8 cellular contexts compared by ENCODE assay signal in genomic region chr2:84942964-84943421, GRCh38. TPM values are rescaled to one million over a fixed set of nuclear protein-coding genes. Genes with fewer than 3 reads are reported as not detected.
DNase-seq lines count a peak whose midpoint lies in the region; ATAC-seq, FAIRE-seq and TF ChIP-seq lines count a peak whose summit lies in the region.

No MANE protein-coding gene starts in this region.

- no peak overlapping the region for H2BK120ac ChIP-seq in H1 (replicated peaks; ENCODE audit: low read depth, low read length)

- in situ Hi-C loops in HepG2 (cut with HindIII; ENCODE audit: extremely low pct_ligation_motif_present, low pct_unique_long_range_greater_than_20kb): no loop called here

- WGBS in H1 (ENCODE audit: extremely low coverage in 1 of 2, insufficient coverage in 1 of 2, insufficient read length in 1 of 2, insufficient replicate concordance in 2 of 2, low coverage in 1 of 2, low lambda C conversion rate in 2 of 2, missing lambda C conversion rate in 1 of 2), 2 experiments: 89% methylated on average over 4 of the region's 4 CpGs; no CpG with 5 or more reads in 1 of the 2 experiments
- WGBS in HepG2 (ENCODE audit: low lambda C conversion rate): 82% methylated on average over 4 of the region's 4 CpGs
- WGBS in smooth muscle cell (ENCODE audit: low lambda C conversion rate): 87% methylated on average over 4 of the region's 4 CpGs

- no peaks in the 10 kb centered on the region for H3K79me1 ChIP-seq in H1 (ENCODE audit: low read depth, low read length)

- CTCF ChIA-PET in H1 (lab: Charles Lee; ENCODE audit: partially characterized antibody) (interaction anchor here (0.6 to 7.2 kb wide), 9 partner anchors 12 to 123 kb away, joined by 3 to 57 read pairs (median 4); no protein-coding TSS in a partner anchor), HepG2 (lab: Yijun Ruan, JAX; ENCODE audit: low intra/inter-chr PET ratio, low total read pairs) (no interaction called here)

- H3K23ac ChIP-seq in H1 (ENCODE audit: insufficient read length): no peak overlapping the region

- H4K20me1 ChIP-seq in H1 (replicated peaks in 1 of 2; ENCODE audit: control insufficient read depth in 1 of 2, insufficient read depth in 2 of 2, low read length in 2 of 2) (no peaks in the 10 kb centered on the region), HepG2 (ENCODE audit: insufficient read depth, low read length) (no peaks in the 10 kb centered on the region), smooth muscle cell (ENCODE audit: low read depth) (no peaks in the 10 kb centered on the region)

- no peak overlapping the region for H3K4me2 ChIP-seq in H1 (ENCODE audit: insufficient read depth in 1 of 2, low read depth in 2 of 2, low read length in 2 of 2)
- no peak overlapping the region for H3K4me2 ChIP-seq in HepG2 (ENCODE audit: low read depth, low read length)
- no peak overlapping the region for H3K4me2 ChIP-seq in smooth muscle cell

- FAIRE-seq in H1 (lab: Jason Lieb, UNC): no peak
- FAIRE-seq in HepG2 (lab: Jason Lieb, UNC): no peak

- H2BK12ac ChIP-seq in H1 (ENCODE audit: low read depth, low read length): no peak overlapping the region

- POLR2A ChIA-PET in H1 (lab: Charles Lee; ENCODE audit: partially characterized antibody) (interaction anchor here (1.2 to 15.1 kb wide), 3 partner anchors 15 to 102 kb away, joined by 3 to 231 read pairs (median 4); no protein-coding TSS in a partner anchor), HepG2 (lab: Yijun Ruan, JAX) (interaction anchor here (4.5 kb wide), 1 partner anchor 18 kb away, joined by 37 read pairs; no protein-coding TSS in a partner anchor)

- TF ChIP-seq RAD21 in H1 (IDR thresholded peaks at IDR 0.05 in 1 of 2, conservative IDR thresholded peaks at IDR 0.05 in 1 of 2; ENCODE audit: low read depth in 2 of 2, low read length in 2 of 2) (no peak), HepG2 (CRISPR knock-in tag; IDR thresholded peaks at IDR 0.05) (no peak)

- H3K4ac ChIP-seq in H1 (replicated peaks; ENCODE audit: insufficient read length, low read depth, low read length): no peak overlapping the region

- no peaks in the 10 kb centered on the region for H3K79me2 ChIP-seq in H1 (ENCODE audit: control insufficient read depth in 1 of 2, insufficient read depth in 2 of 2, low read length in 2 of 2)
- H3K79me2 ChIP-seq in HepG2 (ENCODE audit: insufficient read depth, low read length): no peaks in the 10 kb centered on the region
- no peaks in the 10 kb centered on the region for H3K79me2 ChIP-seq in smooth muscle cell (ENCODE audit: low read depth)

- H2BK5ac ChIP-seq in H1 (ENCODE audit: low read depth, low read length): no peak overlapping the region

- H3K4me3 ChIP-seq in H1 (ENCODE audit: extremely low read depth in 1 of 4, insufficient read depth in 2 of 4, low read depth in 3 of 4, low read length in 4 of 4): no peak overlapping the region
- no peak overlapping the region for H3K4me3 ChIP-seq in HepG2 (replicated peaks in 1 of 3; ENCODE audit: insufficient read depth in 1 of 3, low read depth in 2 of 3, low read length in 3 of 3)
- H3K4me3 ChIP-seq in smooth muscle cell: no peak overlapping the region

- H3K4me1 ChIP-seq in H1 (replicated peaks in 1 of 4; ENCODE audit: control insufficient read depth in 3 of 4, insufficient read depth in 4 of 4, low read length in 3 of 4) (peaks cover 9 to 16% (median 10%) of the 10 kb centered on the region in 4 experiments), HepG2 (ENCODE audit: insufficient read depth, low read length) (peaks cover 57% of the 10 kb centered on the region), smooth muscle cell (ENCODE audit: low read depth) (peaks cover 2% of the 10 kb centered on the region)

- no peak overlapping the region for H3K56ac ChIP-seq in H1 (replicated peaks; ENCODE audit: insufficient read length, low read depth, low read length)

- H3K14ac ChIP-seq in H1 (ENCODE audit: insufficient read length): no peak overlapping the region

- TF ChIP-seq EP300 in H1 (IDR thresholded peaks at IDR 0.05; ENCODE audit: borderline replicate concordance in 1 of 2, low read depth in 2 of 2, low read length in 2 of 2) (no peak), HepG2 (IDR thresholded peaks at IDR 0.05; ENCODE audit: low read depth in 2 of 2, low read length in 2 of 2) (no peak), HepG2 (CRISPR knock-in tag; IDR thresholded peaks at IDR 0.05; ENCODE audit: borderline replicate concordance) (no peak)

- ATAC-seq in GM18502 (IDR thresholded peaks at IDR 0.05; ENCODE audit: poor library complexity, unreplicated experiment) (peak; percentile 39), GM21515 (IDR thresholded peaks at IDR 0.05; ENCODE audit: unreplicated experiment) (peak; percentile 36), HG03469 (IDR thresholded peaks at IDR 0.05; ENCODE audit: unreplicated experiment) (peak; percentile 28), sciatic nerve (no peak), HepG2 (no peak)

- no peak overlapping the region for H4K5ac ChIP-seq in H1 (ENCODE audit: insufficient read length, low read depth, low read length)

- H3F3A ChIP-seq in smooth muscle cell (ENCODE audit: low read depth): no peaks in the 10 kb centered on the region

- no peak for TF ChIP-seq CTCF in H1 (IDR thresholded peaks at IDR 0.05; ENCODE audit: control extremely low read depth in 1 of 3, insufficient read depth in 1 of 3, low read depth in 1 of 3, low read length in 3 of 3)
- no peak for TF ChIP-seq CTCF in HepG2 (CRISPR knock-in tag; IDR thresholded peaks at IDR 0.05)
- TF ChIP-seq CTCF in smooth muscle cell (IDR thresholded peaks at IDR 0.05; ENCODE audit: borderline replicate concordance, insufficient read depth, poor library complexity, severe bottlenecking): no peak

- no peaks in the 10 kb centered on the region for H3K9me3 ChIP-seq in H1 (ENCODE audit: insufficient read depth in 2 of 2, low read depth in 1 of 2, low read length in 1 of 2)
- H3K9me3 ChIP-seq in HepG2 (ENCODE audit: low read length): no peaks in the 10 kb centered on the region
- no peaks in the 10 kb centered on the region for H3K9me3 ChIP-seq in smooth muscle cell (replicated peaks; ENCODE audit: low read depth)

- no peaks in the 10 kb centered on the region for H3K27me3 ChIP-seq in H1 (replicated peaks in 1 of 4; ENCODE audit: control insufficient read depth in 3 of 4, extremely low read depth in 1 of 4, insufficient read depth in 3 of 4, low read length in 3 of 4)
- H3K27me3 ChIP-seq in HepG2 (ENCODE audit: control insufficient read depth in 1 of 2, insufficient read depth in 2 of 2, low read length in 2 of 2): no peaks in the 10 kb centered on the region
- no peaks in the 10 kb centered on the region for H3K27me3 ChIP-seq in smooth muscle cell (ENCODE audit: low read depth)

- H2BK15ac ChIP-seq in H1 (ENCODE audit: low read length): no peak overlapping the region

- H2AK5ac ChIP-seq in H1 (ENCODE audit: low read depth, low read length): no peak overlapping the region

- 0 out of 2 replicates have a peak, but pooled peaks cover 2% of the 10 kb centered on the region for H3K23me2 ChIP-seq in H1 (ENCODE audit: low read depth, low read length)

- H2BK20ac ChIP-seq in H1 (ENCODE audit: low read length): no peak overlapping the region

- H3K27ac ChIP-seq in H1 (ENCODE audit: low read depth, low read length) (no peak overlapping the region), HepG2 (ENCODE audit: extremely low read length, insufficient read depth, low read length) (no peak overlapping the region), smooth muscle cell (ENCODE audit: low read depth) (no peak overlapping the region)

- intact Hi-C loops in sciatic nerve (cut with DNase I) (no loop called here), HepG2 (cut with micrococcal nuclease; ENCODE audit: unreplicated experiment) (no loop called here)

- no peak overlapping the region for H3K18ac ChIP-seq in H1 (ENCODE audit: extremely low read depth, low read length)

- H4K91ac ChIP-seq in H1 (replicated peaks; ENCODE audit: insufficient read length, low read length): peak overlapping the region; percentile 62

- H3K9ac ChIP-seq in H1 (replicated peaks in 1 of 4; ENCODE audit: extremely low read depth in 1 of 4, low read depth in 3 of 4, low read length in 3 of 4) (no peak overlapping the region), HepG2 (ENCODE audit: insufficient read depth, low read depth, low read length) (no peak overlapping the region), smooth muscle cell (ENCODE audit: low read depth) (no peak overlapping the region)

- TF ChIP-seq POLR2A in H1 (IDR thresholded peaks at IDR 0.05; ENCODE audit: control extremely low read depth in 1 of 2, low read depth in 2 of 2, low read length in 2 of 2): no peak
- no peak for TF ChIP-seq POLR2A in HepG2 (IDR thresholded peaks at IDR 0.05; ENCODE audit: insufficient read depth in 1 of 2, low read depth in 2 of 2, low read length in 2 of 2)

- no peak overlapping the region for H4K8ac ChIP-seq in H1 (ENCODE audit: extremely low read depth, insufficient read depth, low read length)

- H3K36me3 ChIP-seq in H1 (ENCODE audit: control insufficient read depth in 2 of 4, insufficient read depth in 4 of 4, low read length in 3 of 4) (no peaks in the 10 kb centered on the region), HepG2 (replicated peaks in 1 of 2; ENCODE audit: control insufficient read depth in 1 of 2, insufficient read depth in 2 of 2, low read length in 2 of 2) (no peaks in the 10 kb centered on the region), smooth muscle cell (ENCODE audit: low read depth) (no peaks in the 10 kb centered on the region)

- no TSS peak for BruUV-seq in HepG2 (replicated peaks; lab: Mats Ljungman, UMichigan)

- DNase-seq in H1 (ENCODE audit: low read depth in 1 of 2, low spot score in 2 of 2): no peak
- no peak for DNase-seq in sciatic nerve (ENCODE audit: low spot score)
- no peak for DNase-seq in HepG2 (ENCODE audit: low spot score)
- no peak for DNase-seq in smooth muscle cell (lab: John Stamatoyannopoulos, UW; ENCODE audit: unreplicated experiment)
- no peak for DNase-seq in NK-92 treated with Interleukin-12 subunit alpha and Interleukin-12 subunit beta, amount 100 ng/mL, for 24 hours (lab: John Stamatoyannopoulos, UW)

- H2AFZ ChIP-seq in H1 (ENCODE audit: low read length) (no peak overlapping the region), HepG2 (ENCODE audit: low read length) (no peak overlapping the region), smooth muscle cell (ENCODE audit: low read depth) (no peak overlapping the region)

RNA-seq across cellular contexts. Expression of gene KCMF1, which starts 28.0 kb away (rescaled TPM):
- 149 and 152 TPM in 2 replicates for total RNA-seq in H1 (2021; fragmentation: NEBNext Ultra II Directional; extraction: Animal tissue kit (Norgen Biotek cat#: 25700))
- polyA plus RNA-seq in H1 (2011; rRNA removed): 55.8 and 86.9 TPM in 2 replicates
- 97.8 TPM for polyA plus RNA-seq in H1 (2011; cell fraction: cytosol; rRNA removed)
- polyA plus RNA-seq in H1 (2011; cell fraction: nucleus; rRNA removed): 33.5 TPM
- 81.0 to 111 TPM (median 94.5 TPM) in 4 replicates for polyA plus RNA-seq in H1 (2012, experiment 1 of 2)
- 41.2 TPM for polyA plus RNA-seq in H1 (2012, experiment 2 of 2)
- 43.4 TPM for polyA plus RNA-seq in H1 (2013, experiment 1 of 2)
- 45.1 TPM for polyA plus RNA-seq in H1 (2013, experiment 2 of 2)
- polyA minus RNA-seq in H1 (2011; rRNA and poly(A)+ RNA removed): 140 and 147 TPM in 2 replicates
- polyA minus RNA-seq in H1 (2011; cell fraction: cytosol; rRNA and poly(A)+ RNA removed): 58.9 TPM
- 50.0 TPM for polyA minus RNA-seq in H1 (2011; cell fraction: nucleus; rRNA and poly(A)+ RNA removed)
- total RNA-seq in sciatic nerve: 64.8 TPM
- total RNA-seq in HepG2 (2016; rRNA removed; fragmentation: Illumina TruSeq; extraction: Trizol): 62.1 and 64.6 TPM in 2 replicates
- total RNA-seq in HepG2 (2016; cell fraction: cytosol; rRNA removed; fragmentation: Illumina TruSeq; extraction: Trizol; ENCODE audit: low read depth): 70.3 and 83.0 TPM in 2 replicates
- 58.7 and 60.0 TPM in 2 replicates for total RNA-seq in HepG2 (2016; cell fraction: insoluble cytoplasmic fraction; rRNA removed; fragmentation: Illumina TruSeq; extraction: Trizol)
- 130 and 138 TPM in 2 replicates for total RNA-seq in HepG2 (2016; cell fraction: membrane; rRNA removed; fragmentation: Illumina TruSeq; extraction: Trizol)
- total RNA-seq in HepG2 (2016; cell fraction: nucleus; rRNA removed; fragmentation: Illumina TruSeq; extraction: Trizol): 26.8 and 30.5 TPM in 2 replicates
- polyA plus RNA-seq in HepG2 (2011; rRNA removed): 84.0 and 116 TPM in 2 replicates
- 56.6 and 82.6 TPM in 2 replicates for polyA plus RNA-seq in HepG2 (2011; cell fraction: cytosol; rRNA removed)
- 32.2 and 32.7 TPM in 2 replicates for polyA plus RNA-seq in HepG2 (2011; cell fraction: nucleus; rRNA removed)
- 88.5 and 102 TPM in 2 replicates for polyA plus RNA-seq in HepG2 (2012)
- 102 and 116 TPM in 2 replicates for polyA plus RNA-seq in HepG2 (2016; cell fraction: cytosol; fragmentation: Illumina TruSeq; extraction: Trizol; ENCODE audit: low read depth)
- 68.3 and 73.2 TPM in 2 replicates for polyA plus RNA-seq in HepG2 (2016; cell fraction: insoluble cytoplasmic fraction; fragmentation: Illumina TruSeq; extraction: Trizol; ENCODE audit: low read depth)
- 124 and 125 TPM in 2 replicates for polyA plus RNA-seq in HepG2 (2016; cell fraction: membrane; fragmentation: Illumina TruSeq; extraction: Trizol; ENCODE audit: low read depth)
- polyA plus RNA-seq in HepG2 (2016; cell fraction: nucleus; fragmentation: Illumina TruSeq; extraction: Trizol; ENCODE audit: insufficient read depth, low read depth): 42.2 and 45.3 TPM in 2 replicates
- 60.2 and 78.6 TPM in 2 replicates for polyA minus RNA-seq in HepG2 (2011; rRNA and poly(A)+ RNA removed; ENCODE audit: low replicate concordance)
- 66.3 and 77.2 TPM in 2 replicates for polyA minus RNA-seq in HepG2 (2011; cell fraction: cytosol; rRNA and poly(A)+ RNA removed)
- 32.3 and 45.8 TPM in 2 replicates for polyA minus RNA-seq in HepG2 (2011; cell fraction: nucleus; rRNA and poly(A)+ RNA removed)
- 65.0 and 102 TPM in 2 replicates for total RNA-seq in smooth muscle cell
- polyA plus RNA-seq in smooth muscle cell: 55.0 and 56.5 TPM in 2 replicates

RNA-seq across cellular contexts. Expression of gene TMSB10, which starts 37.5 kb away (rescaled TPM):
- 1,075 and 1,095 TPM in 2 replicates for total RNA-seq in H1 (2021; fragmentation: NEBNext Ultra II Directional; extraction: Animal tissue kit (Norgen Biotek cat#: 25700))
- polyA plus RNA-seq in H1 (2011; rRNA removed): 593 and 852 TPM in 2 replicates
- polyA plus RNA-seq in H1 (2011; cell fraction: cytosol; rRNA removed): 1,307 TPM
- polyA plus RNA-seq in H1 (2011; cell fraction: nucleus; rRNA removed): 850 TPM
- polyA plus RNA-seq in H1 (2012, experiment 1 of 2): 1,219 to 1,602 TPM (median 1,382 TPM) in 4 replicates
- 5,019 TPM for polyA plus RNA-seq in H1 (2012, experiment 2 of 2)
- polyA plus RNA-seq in H1 (2013, experiment 1 of 2): 1,059 TPM
- polyA plus RNA-seq in H1 (2013, experiment 2 of 2): 1,056 TPM
- polyA minus RNA-seq in H1 (2011; rRNA and poly(A)+ RNA removed): 80.7 and 118 TPM in 2 replicates
- 145 TPM for polyA minus RNA-seq in H1 (2011; cell fraction: cytosol; rRNA and poly(A)+ RNA removed)
- 80.6 TPM for polyA minus RNA-seq in H1 (2011; cell fraction: nucleus; rRNA and poly(A)+ RNA removed)
- total RNA-seq in sciatic nerve: 1,367 TPM
- 708 and 754 TPM in 2 replicates for total RNA-seq in HepG2 (2016; rRNA removed; fragmentation: Illumina TruSeq; extraction: Trizol)
- total RNA-seq in HepG2 (2016; cell fraction: cytosol; rRNA removed; fragmentation: Illumina TruSeq; extraction: Trizol; ENCODE audit: low read depth): 577 and 682 TPM in 2 replicates
- 702 and 711 TPM in 2 replicates for total RNA-seq in HepG2 (2016; cell fraction: insoluble cytoplasmic fraction; rRNA removed; fragmentation: Illumina TruSeq; extraction: Trizol)
- 753 and 798 TPM in 2 replicates for total RNA-seq in HepG2 (2016; cell fraction: membrane; rRNA removed; fragmentation: Illumina TruSeq; extraction: Trizol)
- 206 and 246 TPM in 2 replicates for total RNA-seq in HepG2 (2016; cell fraction: nucleus; rRNA removed; fragmentation: Illumina TruSeq; extraction: Trizol)
- 528 and 665 TPM in 2 replicates for polyA plus RNA-seq in HepG2 (2011; rRNA removed)
- 1,060 and 1,065 TPM in 2 replicates for polyA plus RNA-seq in HepG2 (2011; cell fraction: cytosol; rRNA removed)
- polyA plus RNA-seq in HepG2 (2011; cell fraction: nucleus; rRNA removed): 311 and 445 TPM in 2 replicates
- 917 and 1,099 TPM in 2 replicates for polyA plus RNA-seq in HepG2 (2012)
- polyA plus RNA-seq in HepG2 (2016; cell fraction: cytosol; fragmentation: Illumina TruSeq; extraction: Trizol; ENCODE audit: low read depth): 700 and 865 TPM in 2 replicates
- 669 and 773 TPM in 2 replicates for polyA plus RNA-seq in HepG2 (2016; cell fraction: insoluble cytoplasmic fraction; fragmentation: Illumina TruSeq; extraction: Trizol; ENCODE audit: low read depth)
- 819 and 872 TPM in 2 replicates for polyA plus RNA-seq in HepG2 (2016; cell fraction: membrane; fragmentation: Illumina TruSeq; extraction: Trizol; ENCODE audit: low read depth)
- polyA plus RNA-seq in HepG2 (2016; cell fraction: nucleus; fragmentation: Illumina TruSeq; extraction: Trizol; ENCODE audit: insufficient read depth, low read depth): 429 and 431 TPM in 2 replicates
- polyA minus RNA-seq in HepG2 (2011; rRNA and poly(A)+ RNA removed; ENCODE audit: low replicate concordance): 67.4 and 236 TPM in 2 replicates
- 123 and 157 TPM in 2 replicates for polyA minus RNA-seq in HepG2 (2011; cell fraction: cytosol; rRNA and poly(A)+ RNA removed)
- 35.6 and 38.8 TPM in 2 replicates for polyA minus RNA-seq in HepG2 (2011; cell fraction: nucleus; rRNA and poly(A)+ RNA removed)
- 7,008 and 8,051 TPM in 2 replicates for total RNA-seq in smooth muscle cell
- 5,467 and 5,517 TPM in 2 replicates for polyA plus RNA-seq in smooth muscle cell

Comparison
In these comparisons a context has a peak if more than half of its experiments do, and no peak if none do; other contexts are left out.
1. ATAC-seq: peak in GM18502 (single experiment), GM21515 (single experiment) and HG03469 (single experiment); none in sciatic nerve (single experiment) and HepG2 (single experiment).